ENCODE assay signal across 22 cellular contexts in the genomic region with DNA sequence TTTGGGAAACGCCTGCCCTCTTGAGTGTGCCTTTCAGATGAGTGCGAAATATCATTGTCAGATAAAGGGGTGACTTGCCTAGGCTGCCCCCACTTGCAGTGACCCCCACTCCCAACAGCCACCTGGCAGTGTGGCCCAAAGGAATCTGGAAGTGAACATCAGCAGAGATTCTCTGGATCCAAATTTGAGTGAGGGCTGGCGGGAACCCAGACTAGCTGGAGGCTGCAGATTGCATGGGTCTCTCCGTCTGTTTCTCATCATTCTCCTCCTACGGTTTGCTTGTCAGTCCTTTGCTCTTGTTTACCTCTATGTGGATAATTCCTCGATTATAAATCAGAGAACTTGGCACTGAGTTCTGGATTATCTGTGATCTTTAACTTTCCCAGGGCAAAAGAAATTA.
DNase-seq lines count a peak whose midpoint lies in the region; ATAC-seq and TF ChIP-seq lines count a peak whose summit lies in the region.
"Had no signal": no experiment of that assay in that cellular context is flagged by ENCODE, and none has a peak within 500 bp of the region (broad histone marks: within the 10 kb centered on the region; RNA-seq: fewer than 3 reads in every experiment).

No MANE protein-coding gene starts in this region.

- TF ChIP-seq CTCF in AG09319 (IDR thresholded peaks at IDR 0.05; ENCODE audit: low read depth, low read length): no peak

- DNase-seq in AG09319 (ENCODE audit: extremely low read depth, low read depth): peak; percentile 68
- no peak for DNase-seq in SK-N-MC (ENCODE audit: low read depth, low spot score)
- peak; percentile 39 for DNase-seq in fibroblast of the conjunctiva (ENCODE audit: low read depth)
- no peak for DNase-seq in trophoblast cell
- DNase-seq in NCI-H1092 (lab: John Stamatoyannopoulos, UW): no peak
- no peak for DNase-seq in C1 segment of cervical spinal cord (lab: John Stamatoyannopoulos, UW)
- DNase-seq: ACHN; activated gamma-delta T cell; dorsolateral prefrontal cortex; GDM1; immature natural killer cell; KG1; midbrain; NCI-H1417; NCI-H510A treated with DMSO at 0.1 percent for 48 hours; PC-9; stimulated activated CD4-positive, alpha-beta T cell treated with anti-CD3 and anti-CD28 coated beads, Interleukin-15, amount 100 ng/mL, for 24 hours; testis; WERI-Rb-1 had no signal

- H3K9me3 ChIP-seq in SK-N-MC (ENCODE audit: low read depth, low read length) (no peaks in the 10 kb centered on the region), trophoblast cell (ENCODE audit: insufficient read depth, low read depth, low read length) (peaks cover 2% of the 10 kb centered on the region)
- H3K9me3 ChIP-seq: testis had no signal

- H3K4me1 ChIP-seq in trophoblast cell (ENCODE audit: control insufficient read depth in 1 of 2, insufficient read depth in 2 of 2, low read length in 2 of 2): peaks cover 22 to 23% of the 10 kb centered on the region in 2 experiments

- peaks cover 2% of the 10 kb centered on the region for H3K79me2 ChIP-seq in trophoblast cell (ENCODE audit: control insufficient read depth, insufficient read depth, low read length, poor library complexity)

- peak overlapping the region; percentile 81 for H2AK5ac ChIP-seq in trophoblast cell (ENCODE audit: low read length)

- no peak overlapping the region for H3K4me2 ChIP-seq in trophoblast cell (ENCODE audit: low read length)

- no peak overlapping the region for H4K12ac ChIP-seq in trophoblast cell (ENCODE audit: low read depth, low read length)

- peak overlapping the region; percentile 54 for H3K14ac ChIP-seq in trophoblast cell (ENCODE audit: low read length)

- H3K36me3 ChIP-seq in SK-N-MC (ENCODE audit: insufficient read depth, low read length): no peaks in the 10 kb centered on the region
- H3K36me3 ChIP-seq in trophoblast cell (ENCODE audit: control insufficient read depth in 1 of 2, insufficient read depth in 2 of 2, low read length in 2 of 2): no peaks in the 10 kb centered on the region
- H3K36me3 ChIP-seq: WERI-Rb-1 had no signal

- H3K27me3 ChIP-seq in trophoblast cell (ENCODE audit: insufficient read depth, low read length): no peaks in the 10 kb centered on the region
- H3K27me3 ChIP-seq: dorsolateral prefrontal cortex, testis had no signal

- peak overlapping the region; percentile 22 for H4K8ac ChIP-seq in trophoblast cell (ENCODE audit: low read depth, low read length)

- peak overlapping the region; percentile 97 for H2BK12ac ChIP-seq in trophoblast cell (ENCODE audit: low read length)

- H2BK5ac ChIP-seq in trophoblast cell (ENCODE audit: low read depth, low read length, poor library complexity): peak overlapping the region; percentile 59

- peaks cover 45% of the 10 kb centered on the region for H3K79me1 ChIP-seq in trophoblast cell (ENCODE audit: low read length)

- ATAC-seq in GM18505 (IDR thresholded peaks at IDR 0.05; ENCODE audit: unreplicated experiment) (no peak), HG02763 (IDR thresholded peaks at IDR 0.05; ENCODE audit: unreplicated experiment) (no peak)

- peak overlapping the region; percentile 36 for H2BK120ac ChIP-seq in trophoblast cell (ENCODE audit: insufficient read depth, low read length, poor library complexity)

- WGBS in trophoblast cell (ENCODE audit: extremely low coverage, insufficient coverage, insufficient read length): no CpG with 5 or more reads among the region's 6 CpGs

- no peak for TF ChIP-seq POLR2A in GM18505 (IDR thresholded peaks at IDR 0.05; ENCODE audit: borderline replicate concordance, extremely low read depth, insufficient read depth, insufficient read length)

- peak overlapping the region; percentile 17 for H3K4ac ChIP-seq in trophoblast cell (ENCODE audit: low read depth, low read length)

- H3K9ac ChIP-seq in SK-N-MC (ENCODE audit: insufficient read length): no peak overlapping the region
- no peak overlapping the region for H3K9ac ChIP-seq in trophoblast cell (ENCODE audit: low read length)

- no peak overlapping the region for H3K23ac ChIP-seq in trophoblast cell (ENCODE audit: low read length)

- H2AFZ ChIP-seq in trophoblast cell (ENCODE audit: insufficient read depth, low read length, poor library complexity): no peak overlapping the region
- H2AFZ ChIP-seq: PC-9 had no signal

- peak overlapping the region; percentile 83 for H4K91ac ChIP-seq in trophoblast cell (ENCODE audit: low read depth, low read length)

- H3K4me3 ChIP-seq in SK-N-MC (no peak overlapping the region), trophoblast cell (ENCODE audit: low read depth, low read length) (no peak overlapping the region)
- H3K4me3 ChIP-seq: dorsolateral prefrontal cortex, PC-9, testis had no signal

- peak overlapping the region; percentile 75 for H3K18ac ChIP-seq in trophoblast cell (ENCODE audit: low read length)

- H3K27ac ChIP-seq in SK-N-MC (0 out of 2 replicates have a peak overlapping the region, but pooled peaks have one; percentile 15), trophoblast cell (ENCODE audit: low read depth, low read length) (no peak overlapping the region)
- H3K27ac ChIP-seq: HL-60, WERI-Rb-1 had no signal

Comparison
In these comparisons a context has a peak if more than half of its experiments do, and no peak if none do; other contexts are left out.
1. DNase-seq: peak in AG09319 (single experiment) and fibroblast of the conjunctiva (single experiment); none in SK-N-MC (single experiment), trophoblast cell (0 of 2), NCI-H1092 (single experiment) and C1 segment of cervical spinal cord (0 of 14).